6 cellular contexts compared by ENCODE assay signal in the genomic region with DNA sequence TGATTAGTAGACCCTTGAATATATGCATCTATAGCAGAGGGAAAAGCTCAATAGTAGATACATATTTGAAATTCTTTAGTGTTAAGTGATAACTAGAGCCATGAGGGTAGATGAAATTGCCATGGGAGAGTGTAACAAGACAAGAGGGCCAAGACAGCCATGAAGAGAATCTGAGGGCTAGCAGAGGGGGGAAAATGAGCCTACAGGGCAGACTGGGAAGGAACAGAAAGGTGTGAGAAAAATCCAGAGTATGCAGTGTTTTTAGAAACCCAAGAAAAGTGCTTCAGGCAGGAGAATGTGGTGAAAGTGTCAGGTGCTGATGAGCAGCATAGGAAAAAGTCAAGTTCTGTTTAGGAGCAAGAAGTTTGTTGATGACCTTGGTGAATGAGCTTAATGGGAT.
"Had no signal": no experiment of that assay in that cellular context is flagged by ENCODE, and none has a peak within 500 bp of the region (broad histone marks: within the 10 kb centered on the region; RNA-seq: fewer than 3 reads in every experiment).

No MANE protein-coding gene starts in this region.

- H2AFZ ChIP-seq: GM23248 had no signal

- H3K9ac ChIP-seq: GM23248 had no signal

- DNase-seq: GM23248, GOT3, H7, IMR-90 had no signal

- H3K4me1 ChIP-seq: HAP-1 had no signal

- H3K4me3 ChIP-seq: GM23248, HAP-1, K562 had no signal

- H3K9me3 ChIP-seq: HAP-1 had no signal

- H3K36me3 ChIP-seq: HAP-1 had no signal

- H3K27ac ChIP-seq: GM23248 had no signal
